ENCODE assay signal across 8 cellular contexts in the genomic region with DNA sequence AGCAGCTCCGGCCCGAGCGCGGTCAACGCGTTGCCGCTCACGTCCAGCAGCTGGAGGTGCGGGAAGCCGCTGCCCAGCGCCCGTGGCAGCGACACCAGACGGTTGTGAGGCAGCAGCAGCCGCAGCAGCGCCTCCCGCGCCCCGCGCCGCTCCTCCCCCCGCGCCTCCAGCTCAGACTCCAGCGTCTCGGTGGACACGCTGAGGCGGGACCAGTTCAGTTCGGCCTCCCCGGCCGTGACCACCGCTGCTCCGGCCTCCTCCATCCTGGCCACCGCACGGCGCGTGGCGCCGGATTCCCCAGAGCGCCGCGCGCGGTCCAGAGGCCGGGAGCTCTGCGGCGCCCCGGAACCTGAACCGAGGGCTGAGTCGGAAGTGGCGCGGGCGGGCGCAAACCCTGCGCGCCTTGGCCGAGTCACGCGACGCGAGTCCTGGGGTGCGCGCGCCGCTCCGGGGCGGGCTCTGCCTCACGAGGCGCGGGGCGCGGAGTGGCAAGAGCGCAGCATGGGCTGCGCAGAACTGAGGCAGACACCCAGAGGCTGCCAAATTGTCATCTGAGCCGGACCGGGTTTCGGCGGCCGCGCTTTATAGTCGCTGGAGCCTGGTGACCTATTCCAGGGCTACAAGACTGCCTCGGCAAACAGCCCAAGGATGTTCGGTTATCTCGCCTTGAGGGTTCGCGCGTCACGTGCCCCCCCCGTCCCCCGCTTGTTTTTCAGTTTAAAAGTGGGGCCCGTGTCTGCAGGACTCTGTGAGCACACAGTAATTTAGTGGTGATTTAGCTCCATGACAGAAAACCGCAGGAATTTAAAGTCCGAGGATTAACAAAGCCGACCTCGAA. TPM values are rescaled to one million over a fixed set of nuclear protein-coding genes. Genes with fewer than 3 reads are reported as not detected.
DNase-seq lines count a peak whose midpoint lies in the region; ATAC-seq and TF ChIP-seq lines count a peak whose summit lies in the region.

A gene (minus strand): TSS at position 374 of the 838 bp plus-strand sequence. CDS start 111 bp downstream, at position 263.

- no peak within 1 kb of the TSS for H4K91ac ChIP-seq in H9 (ENCODE audit: insufficient read length, low read depth, low read length)

- DNase-seq in GDM1 (lab: John Stamatoyannopoulos, UW) = peak; percentile 89
- peak; percentile 76 for DNase-seq in H9
- peak; percentile 86 for DNase-seq in activated T-helper 9 cell treated with anti-CD3 and anti-CD28 coated beads, Interleukin-2, amount 50 U/mL, for 16 hours (ENCODE audit: low read depth)
- DNase-seq in fibroblast of the aortic adventitia (ENCODE audit: low read depth) = peak; percentile 90
- peak; percentile 86 for DNase-seq in nephron progenitor cell
- peak; percentile 89 to 91 for DNase-seq in stimulated activated naive CD8-positive, alpha-beta T cell treated with anti-CD3 and anti-CD28 coated beads, Interleukin-15, amount 100 ng/mL, for 72 hours

- peak; percentile 91 for ATAC-seq in stimulated activated naive CD8-positive, alpha-beta T cell treated with anti-CD3 and anti-CD28 coated beads, Interleukin-15, amount 100 ng/mL, for 72 hours

- H2BK12ac ChIP-seq in H9 (ENCODE audit: insufficient read length, low read depth, low read length) = no peak within 1 kb of the TSS

- H3K4me1 Mint-ChIP-seq in H9 (peaks cover 17 to 18% of the 10 kb centered on the region in 2 experiments), nephron progenitor cell (peaks cover 39% of the 10 kb centered on the region)
- H3K4me1 Mint-ChIP-seq in stimulated activated naive CD8-positive, alpha-beta T cell treated with anti-CD3 and anti-CD28 coated beads, Interleukin-15, amount 100 ng/mL, for 72 hours = peaks cover 46% of the 10 kb centered on the region

- no peak within 1 kb of the TSS for H2BK15ac ChIP-seq in H9 (ENCODE audit: low read depth, low read length)

- peaks cover 5% of the 10 kb centered on the region for H3K27me3 Mint-ChIP-seq in H9 (ENCODE audit: low read depth)
- peaks cover 6% of the 10 kb centered on the region for H3K27me3 Mint-ChIP-seq in nephron progenitor cell (ENCODE audit: low read depth, poor library complexity)
- no peaks in the 10 kb centered on the region for H3K27me3 Mint-ChIP-seq in stimulated activated naive CD8-positive, alpha-beta T cell treated with anti-CD3 and anti-CD28 coated beads, Interleukin-15, amount 100 ng/mL, for 72 hours

- peaks cover 0 to 6% (median 3%) of the 10 kb centered on the region in 3 experiments; a peak in 5 of 7 replicates for H3K36me3 Mint-ChIP-seq in H9 (ENCODE audit: insufficient read depth in 1 of 3, low read depth in 3 of 3)
- peaks cover 33% of the 10 kb centered on the region for H3K36me3 Mint-ChIP-seq in nephron progenitor cell (ENCODE audit: low read depth)

- H3K79me1 ChIP-seq in H9 (ENCODE audit: insufficient read depth, low read depth, low read length, poor library complexity, severe bottlenecking) = no peaks in the 10 kb centered on the region

- peak within 1 kb of the TSS; percentile 82 to 91 for H3K4me3 Mint-ChIP-seq in H9
- peak within 1 kb of the TSS; percentile 90 for H3K4me3 Mint-ChIP-seq in nephron progenitor cell
- H3K4me3 Mint-ChIP-seq in stimulated activated naive CD8-positive, alpha-beta T cell treated with anti-CD3 and anti-CD28 coated beads, Interleukin-15, amount 100 ng/mL, for 72 hours = peak within 1 kb of the TSS; percentile 88 to 89

- peak within 1 kb of the TSS; percentile 85 for H3K14ac ChIP-seq in H9 (ENCODE audit: insufficient read depth, low read length)

- H3K9ac ChIP-seq in H9 (ENCODE audit: extremely low read depth, insufficient read length, low read length) = peak within 1 kb of the TSS; percentile 67
- H3K9ac ChIP-seq in Loucy (ENCODE audit: low read depth, low read length, poor library complexity, severe bottlenecking) = peak within 1 kb of the TSS; percentile 75

- H3K23ac ChIP-seq in H9 (ENCODE audit: insufficient read length, low read depth, low read length) = no peak within 1 kb of the TSS

- no peaks in the 10 kb centered on the region for H4K20me1 ChIP-seq in H9 (ENCODE audit: control insufficient read depth, insufficient read depth, insufficient read length)
- peaks cover 40% of the 10 kb centered on the region for H4K20me1 ChIP-seq in Loucy (ENCODE audit: insufficient read depth, low read length, poor library complexity, severe bottlenecking)

- WGBS in H9 (ENCODE audit: extremely low coverage, insufficient read length, low lambda C conversion rate) = no CpG with 5 or more reads among the region's 94 CpGs

- H3K9me3 ChIP-seq in H9 (ENCODE audit: control insufficient read depth, low read depth, low read length) (no peaks in the 10 kb centered on the region), Loucy (ENCODE audit: insufficient read depth, low read depth, low read length) (no peaks in the 10 kb centered on the region)

- H3K9me3 Mint-ChIP-seq in H9 = no peaks in the 10 kb centered on the region
- no peaks in the 10 kb centered on the region for H3K9me3 Mint-ChIP-seq in nephron progenitor cell
- H3K9me3 Mint-ChIP-seq in stimulated activated naive CD8-positive, alpha-beta T cell treated with anti-CD3 and anti-CD28 coated beads, Interleukin-15, amount 100 ng/mL, for 72 hours = no peaks in the 10 kb centered on the region

- H2BK20ac ChIP-seq in H9 (ENCODE audit: low read depth, low read length, poor library complexity, severe bottlenecking) = no peak within 1 kb of the TSS

- no peaks in the 10 kb centered on the region for H3K9me2 ChIP-seq in Loucy (replicated peaks; ENCODE audit: low read depth, low read length)

- H3K18ac ChIP-seq in H9 (ENCODE audit: insufficient read length, low read depth, low read length) = peak within 1 kb of the TSS; percentile 64

- peak within 1 kb of the TSS; percentile 81 for H3K4me3 ChIP-seq in Loucy (ENCODE audit: low read length, poor library complexity, severe bottlenecking)
- H3K4me3 ChIP-seq in fibroblast of the aortic adventitia (ENCODE audit: low read depth, low read length) = peak within 1 kb of the TSS; percentile 86

- peaks cover 12% of the 10 kb centered on the region for H3K23me2 ChIP-seq in H9 (ENCODE audit: insufficient read length, low read depth, low read length, poor library complexity, severe bottlenecking)

- peak within 1 kb of the TSS; percentile 67 for H2AFZ ChIP-seq in H9 (ENCODE audit: low read length)
- H2AFZ ChIP-seq in Loucy (ENCODE audit: low read length) = peak within 1 kb of the TSS; percentile 97

- no peaks in the 10 kb centered on the region for H3K36me3 ChIP-seq in Loucy (ENCODE audit: insufficient read depth, low read length)

- H3K4me1 ChIP-seq in H9 (ENCODE audit: insufficient read depth, low read length) = peaks cover 4% of the 10 kb centered on the region; the same call in 1 of the 2 replicates
- H3K4me1 ChIP-seq in Loucy (ENCODE audit: insufficient read depth, low read length, poor library complexity, severe bottlenecking) = peaks cover 38% of the 10 kb centered on the region

- no peak within 1 kb of the TSS for H3K4ac ChIP-seq in H9 (ENCODE audit: low read depth, low read length)

- H3K79me2 ChIP-seq in H9 (ENCODE audit: insufficient read depth, low read length) (no peaks in the 10 kb centered on the region; the same call in 1 of the 2 replicates), Loucy (ENCODE audit: insufficient read depth, low read length) (peaks cover 47% of the 10 kb centered on the region)

- no peak within 1 kb of the TSS for H3T11ph ChIP-seq in H9 (ENCODE audit: low read length)

- no peak within 1 kb of the TSS for H2BK5ac ChIP-seq in H9 (ENCODE audit: insufficient read length, low read length)

- H2AK5ac ChIP-seq in H9 (ENCODE audit: insufficient read length, low read length) = no peak within 1 kb of the TSS

- TF ChIP-seq CTCF in H9 (conservative IDR thresholded peaks at IDR 0.05) (peak; percentile 43; the same call in 2 of the 3 replicates), Loucy (conservative IDR thresholded peaks at IDR 0.05; ENCODE audit: low read length) (no peak), fibroblast of the aortic adventitia (IDR thresholded peaks at IDR 0.05; ENCODE audit: insufficient read depth, low read length) (peak; percentile 23), nephron progenitor cell (IDR thresholded peaks at IDR 0.05) (no peak)

- H4K8ac ChIP-seq in H9 (replicated peaks; ENCODE audit: insufficient read length, low read depth, low read length) = no peak within 1 kb of the TSS

- peaks cover 7% of the 10 kb centered on the region; the same call in 1 of the 2 replicates for H3F3A ChIP-seq in Loucy (ENCODE audit: low read depth)

- H3K56ac ChIP-seq in H9 (ENCODE audit: insufficient read length, low read depth, low read length) = no peak within 1 kb of the TSS

- peak within 1 kb of the TSS in 1 of 3 experiments; percentile 92; a peak in 3 of 7 replicates for H3K27ac Mint-ChIP-seq in H9
- H3K27ac Mint-ChIP-seq in nephron progenitor cell = peak within 1 kb of the TSS; percentile 98
- peak within 1 kb of the TSS; percentile 85 to 96 for H3K27ac Mint-ChIP-seq in stimulated activated naive CD8-positive, alpha-beta T cell treated with anti-CD3 and anti-CD28 coated beads, Interleukin-15, amount 100 ng/mL, for 72 hours

- H3K4me2 ChIP-seq in H9 (ENCODE audit: insufficient read depth, insufficient read length, low read length) (peak within 1 kb of the TSS; percentile 97), Loucy (ENCODE audit: low read depth, low read length, poor library complexity, severe bottlenecking) (peak within 1 kb of the TSS; percentile 84)

- H3K27me3 ChIP-seq in H9 (ENCODE audit: insufficient read depth, low read length) (no peaks in the 10 kb centered on the region), Loucy (ENCODE audit: insufficient read depth, low read length, poor library complexity, severe bottlenecking) (no peaks in the 10 kb centered on the region)

- H4K5ac ChIP-seq in H9 (ENCODE audit: insufficient read length, low read depth, low read length) = no peak within 1 kb of the TSS

- no peak within 1 kb of the TSS for H3K27ac ChIP-seq in H9 (ENCODE audit: insufficient read length, low read depth, low read length)

- TF ChIP-seq POLR2A in Raji (IDR thresholded peaks at IDR 0.05; ENCODE audit: insufficient read depth, low read depth, low read length) = peak; percentile 84

- H2BK120ac ChIP-seq in H9 (ENCODE audit: low read depth, low read length, poor library complexity, severe bottlenecking) = no peak within 1 kb of the TSS

RNA-seq across cellular contexts. Expression of the gene that starts here (rescaled TPM):
- total RNA-seq in H9 (2021) (18.2 and 18.5 TPM in 2 replicates), fibroblast of the aortic adventitia (ENCODE audit: low replicate concordance) (39.5 and 56.1 TPM in 2 replicates)

Comparison
In these comparisons a context has a peak if more than half of its experiments do, and no peak if none do; other contexts are left out.
1. CTCF ChIP-seq: peak in H9 (single experiment) and fibroblast of the aortic adventitia (single experiment); none in Loucy (single experiment) and nephron progenitor cell (single experiment).
2. Peak in every context shown above with its lines, with median percentiles within 50 percentile points of each other: DNase-seq and H3K4me3 Mint-ChIP-seq.